Comparison of ENCODE assay signal across 1 cellular context in the genomic region with DNA sequence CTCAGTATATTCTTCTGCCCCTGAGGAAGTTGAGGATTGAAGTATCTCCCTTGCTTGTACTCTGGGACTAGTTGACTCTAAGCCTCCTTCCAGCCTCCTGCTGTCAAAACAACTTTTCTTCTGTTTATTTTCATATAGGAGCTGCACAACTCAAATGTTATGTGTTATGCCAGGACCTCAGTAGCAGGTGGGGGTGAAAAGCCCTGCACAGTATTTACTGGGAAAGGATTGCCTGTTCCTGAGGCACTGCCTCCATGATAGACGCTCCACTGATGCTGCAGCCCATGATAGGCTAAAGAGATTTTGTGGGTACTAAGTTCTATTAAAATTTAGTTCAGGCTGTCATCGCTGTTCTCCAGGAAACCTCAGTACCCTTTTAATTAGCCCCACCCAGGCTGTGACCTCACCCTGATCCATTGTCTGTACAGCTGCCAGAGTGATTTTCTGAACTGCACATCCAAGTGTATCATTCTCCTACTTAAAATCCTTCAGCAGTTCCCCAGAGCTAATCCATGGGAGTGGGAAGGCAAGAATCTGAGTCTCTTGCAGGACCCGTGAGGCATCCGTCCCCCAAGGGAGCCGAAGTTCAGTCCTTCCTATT.
TF ChIP-seq lines count a peak whose summit lies in the region.

No MANE protein-coding gene starts in this region.

TF ChIP-seq in GM23338, 12 proteins besides CTCF, POLR2A, EP300 and RAD21 (continued from another document):
- TF ChIP-seq, protein P1, sequence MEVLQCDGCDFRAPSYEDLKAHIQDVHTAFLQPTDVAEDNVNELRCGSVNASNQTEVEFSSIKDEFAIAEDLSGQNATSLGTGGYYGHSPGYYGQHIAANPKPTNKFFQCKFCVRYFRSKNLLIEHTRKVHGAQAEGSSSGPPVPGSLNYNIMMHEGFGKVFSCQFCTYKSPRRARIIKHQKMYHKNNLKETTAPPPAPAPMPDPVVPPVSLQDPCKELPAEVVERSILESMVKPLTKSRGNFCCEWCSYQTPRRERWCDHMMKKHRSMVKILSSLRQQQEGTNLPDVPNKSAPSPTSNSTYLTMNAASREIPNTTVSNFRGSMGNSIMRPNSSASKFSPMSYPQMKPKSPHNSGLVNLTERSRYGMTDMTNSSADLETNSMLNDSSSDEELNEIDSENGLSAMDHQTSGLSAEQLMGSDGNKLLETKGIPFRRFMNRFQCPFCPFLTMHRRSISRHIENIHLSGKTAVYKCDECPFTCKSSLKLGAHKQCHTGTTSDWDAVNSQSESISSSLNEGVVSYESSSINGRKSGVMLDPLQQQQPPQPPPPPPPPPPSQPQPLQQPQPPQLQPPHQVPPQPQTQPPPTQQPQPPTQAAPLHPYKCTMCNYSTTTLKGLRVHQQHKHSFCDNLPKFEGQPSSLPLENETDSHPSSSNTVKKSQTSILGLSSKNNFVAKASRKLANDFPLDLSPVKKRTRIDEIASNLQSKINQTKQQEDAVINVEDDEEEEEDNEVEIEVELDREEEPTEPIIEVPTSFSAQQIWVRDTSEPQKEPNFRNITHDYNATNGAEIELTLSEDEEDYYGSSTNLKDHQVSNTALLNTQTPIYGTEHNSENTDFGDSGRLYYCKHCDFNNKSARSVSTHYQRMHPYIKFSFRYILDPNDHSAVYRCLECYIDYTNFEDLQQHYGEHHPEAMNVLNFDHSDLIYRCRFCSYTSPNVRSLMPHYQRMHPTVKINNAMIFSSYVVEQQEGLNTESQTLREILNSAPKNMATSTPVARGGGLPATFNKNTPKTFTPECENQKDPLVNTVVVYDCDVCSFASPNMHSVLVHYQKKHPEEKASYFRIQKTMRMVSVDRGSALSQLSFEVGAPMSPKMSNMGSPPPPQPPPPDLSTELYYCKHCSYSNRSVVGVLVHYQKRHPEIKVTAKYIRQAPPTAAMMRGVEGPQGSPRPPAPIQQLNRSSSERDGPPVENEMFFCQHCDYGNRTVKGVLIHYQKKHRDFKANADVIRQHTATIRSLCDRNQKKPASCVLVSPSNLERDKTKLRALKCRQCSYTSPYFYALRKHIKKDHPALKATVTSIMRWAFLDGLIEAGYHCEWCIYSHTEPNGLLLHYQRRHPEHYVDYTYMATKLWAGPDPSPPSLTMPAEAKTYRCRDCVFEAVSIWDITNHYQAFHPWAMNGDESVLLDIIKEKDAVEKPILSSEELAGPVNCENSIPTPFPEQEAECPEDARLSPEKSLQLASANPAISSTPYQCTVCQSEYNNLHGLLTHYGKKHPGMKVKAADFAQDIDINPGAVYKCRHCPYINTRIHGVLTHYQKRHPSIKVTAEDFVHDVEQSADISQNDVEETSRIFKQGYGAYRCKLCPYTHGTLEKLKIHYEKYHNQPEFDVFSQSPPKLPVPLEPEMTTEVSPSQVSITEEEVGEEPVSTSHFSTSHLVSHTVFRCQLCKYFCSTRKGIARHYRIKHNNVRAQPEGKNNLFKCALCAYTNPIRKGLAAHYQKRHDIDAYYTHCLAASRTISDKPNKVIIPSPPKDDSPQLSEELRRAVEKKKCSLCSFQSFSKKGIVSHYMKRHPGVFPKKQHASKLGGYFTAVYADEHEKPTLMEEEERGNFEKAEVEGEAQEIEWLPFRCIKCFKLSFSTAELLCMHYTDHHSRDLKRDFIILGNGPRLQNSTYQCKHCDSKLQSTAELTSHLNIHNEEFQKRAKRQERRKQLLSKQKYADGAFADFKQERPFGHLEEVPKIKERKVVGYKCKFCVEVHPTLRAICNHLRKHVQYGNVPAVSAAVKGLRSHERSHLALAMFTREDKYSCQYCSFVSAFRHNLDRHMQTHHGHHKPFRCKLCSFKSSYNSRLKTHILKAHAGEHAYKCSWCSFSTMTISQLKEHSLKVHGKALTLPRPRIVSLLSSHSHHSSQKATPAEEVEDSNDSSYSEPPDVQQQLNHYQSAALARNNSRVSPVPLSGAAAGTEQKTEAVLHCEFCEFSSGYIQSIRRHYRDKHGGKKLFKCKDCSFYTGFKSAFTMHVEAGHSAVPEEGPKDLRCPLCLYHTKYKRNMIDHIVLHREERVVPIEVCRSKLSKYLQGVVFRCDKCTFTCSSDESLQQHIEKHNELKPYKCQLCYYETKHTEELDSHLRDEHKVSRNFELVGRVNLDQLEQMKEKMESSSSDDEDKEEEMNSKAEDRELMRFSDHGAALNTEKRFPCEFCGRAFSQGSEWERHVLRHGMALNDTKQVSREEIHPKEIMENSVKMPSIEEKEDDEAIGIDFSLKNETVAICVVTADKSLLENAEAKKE (CRISPR knock-in tag; IDR thresholded peaks at IDR 0.05), result no peak
- TF ChIP-seq POLR2AphosphoS5 (IDR thresholded peaks at IDR 0.05; ENCODE audit: low read depth) (no peak), NANOG (IDR thresholded peaks at IDR 0.05; ENCODE audit: borderline replicate concordance) (no peak), EZH2phosphoT487 (IDR thresholded peaks at IDR 0.05; ENCODE audit: unreplicated experiment) (no peak), EZH2 (IDR thresholded peaks at IDR 0.05; ENCODE audit: low read depth, unreplicated experiment) (no peak), STAT1 (IDR thresholded peaks at IDR 0.05; ENCODE audit: unreplicated experiment) (no peak), ZNF331 (CRISPR knock-in tag; IDR thresholded peaks at IDR 0.05; ENCODE audit: low read depth) (no peak), ZNF114 (CRISPR knock-in tag; IDR thresholded peaks at IDR 0.05) (no peak)
- TF ChIP-seq, protein P2, sequence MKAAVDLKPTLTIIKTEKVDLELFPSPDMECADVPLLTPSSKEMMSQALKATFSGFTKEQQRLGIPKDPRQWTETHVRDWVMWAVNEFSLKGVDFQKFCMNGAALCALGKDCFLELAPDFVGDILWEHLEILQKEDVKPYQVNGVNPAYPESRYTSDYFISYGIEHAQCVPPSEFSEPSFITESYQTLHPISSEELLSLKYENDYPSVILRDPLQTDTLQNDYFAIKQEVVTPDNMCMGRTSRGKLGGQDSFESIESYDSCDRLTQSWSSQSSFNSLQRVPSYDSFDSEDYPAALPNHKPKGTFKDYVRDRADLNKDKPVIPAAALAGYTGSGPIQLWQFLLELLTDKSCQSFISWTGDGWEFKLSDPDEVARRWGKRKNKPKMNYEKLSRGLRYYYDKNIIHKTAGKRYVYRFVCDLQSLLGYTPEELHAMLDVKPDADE (IDR thresholded peaks at IDR 0.05), result no peak
- TF ChIP-seq, protein P3, sequence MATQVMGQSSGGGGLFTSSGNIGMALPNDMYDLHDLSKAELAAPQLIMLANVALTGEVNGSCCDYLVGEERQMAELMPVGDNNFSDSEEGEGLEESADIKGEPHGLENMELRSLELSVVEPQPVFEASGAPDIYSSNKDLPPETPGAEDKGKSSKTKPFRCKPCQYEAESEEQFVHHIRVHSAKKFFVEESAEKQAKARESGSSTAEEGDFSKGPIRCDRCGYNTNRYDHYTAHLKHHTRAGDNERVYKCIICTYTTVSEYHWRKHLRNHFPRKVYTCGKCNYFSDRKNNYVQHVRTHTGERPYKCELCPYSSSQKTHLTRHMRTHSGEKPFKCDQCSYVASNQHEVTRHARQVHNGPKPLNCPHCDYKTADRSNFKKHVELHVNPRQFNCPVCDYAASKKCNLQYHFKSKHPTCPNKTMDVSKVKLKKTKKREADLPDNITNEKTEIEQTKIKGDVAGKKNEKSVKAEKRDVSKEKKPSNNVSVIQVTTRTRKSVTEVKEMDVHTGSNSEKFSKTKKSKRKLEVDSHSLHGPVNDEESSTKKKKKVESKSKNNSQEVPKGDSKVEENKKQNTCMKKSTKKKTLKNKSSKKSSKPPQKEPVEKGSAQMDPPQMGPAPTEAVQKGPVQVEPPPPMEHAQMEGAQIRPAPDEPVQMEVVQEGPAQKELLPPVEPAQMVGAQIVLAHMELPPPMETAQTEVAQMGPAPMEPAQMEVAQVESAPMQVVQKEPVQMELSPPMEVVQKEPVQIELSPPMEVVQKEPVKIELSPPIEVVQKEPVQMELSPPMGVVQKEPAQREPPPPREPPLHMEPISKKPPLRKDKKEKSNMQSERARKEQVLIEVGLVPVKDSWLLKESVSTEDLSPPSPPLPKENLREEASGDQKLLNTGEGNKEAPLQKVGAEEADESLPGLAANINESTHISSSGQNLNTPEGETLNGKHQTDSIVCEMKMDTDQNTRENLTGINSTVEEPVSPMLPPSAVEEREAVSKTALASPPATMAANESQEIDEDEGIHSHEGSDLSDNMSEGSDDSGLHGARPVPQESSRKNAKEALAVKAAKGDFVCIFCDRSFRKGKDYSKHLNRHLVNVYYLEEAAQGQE (IDR thresholded peaks at IDR 0.05; ENCODE audit: unreplicated experiment), result no peak
